8 cellular contexts compared by ENCODE assay signal in genomic region chr1:181090653-181091126, GRCh38. TPM values are rescaled to one million over a fixed set of nuclear protein-coding genes. Genes with fewer than 3 reads are reported as not detected.
DNase-seq lines count a peak whose midpoint lies in the region; ATAC-seq and TF ChIP-seq lines count a peak whose summit lies in the region.

No MANE protein-coding gene starts in this region.

- DNase-seq in CD4-positive, CD25-positive, alpha-beta regulatory T cell, result peak; percentile 16 to 82 (median 50)
- DNase-seq in M059J (ENCODE audit: low read depth) (peak; percentile 54), left colon (no peak), stomach (no peak)

- H3K4me1 Mint-ChIP-seq in CD4-positive, CD25-positive, alpha-beta regulatory T cell, result peaks cover 28 to 45% (median 37%) of the 10 kb centered on the region in 4 donors
- peaks cover 42% of the 10 kb centered on the region for H3K4me1 Mint-ChIP-seq in activated naive CD8-positive, alpha-beta T cell (ENCODE audit: low read depth)

- TF ChIP-seq EP300 in stomach (IDR thresholded peaks at IDR 0.05), result no peak

- H3K27me3 ChIP-seq in CD4-positive, CD25-positive, alpha-beta regulatory T cell (ENCODE audit: control insufficient read depth, insufficient read depth, low read length), result no peaks in the 10 kb centered on the region
- H3K27me3 ChIP-seq in stomach, result no peaks in the 10 kb centered on the region

- ATAC-seq in CD4-positive, CD25-positive, alpha-beta regulatory T cell (ENCODE audit: low read depth in 2 of 2), result no peak
- peak; percentile 53 for ATAC-seq in left colon
- ATAC-seq in GM18873 (IDR thresholded peaks at IDR 0.05; ENCODE audit: low FRiP score, unreplicated experiment), result no peak
- no peak for ATAC-seq in HG02981 (IDR thresholded peaks at IDR 0.05; ENCODE audit: unreplicated experiment)
- ATAC-seq in HG02852 (IDR thresholded peaks at IDR 0.05; ENCODE audit: unreplicated experiment), result no peak

- peaks cover 0 to 2% (median 0%) of the 10 kb centered on the region in 7 donors for H3K9me3 Mint-ChIP-seq in CD4-positive, CD25-positive, alpha-beta regulatory T cell
- H3K9me3 Mint-ChIP-seq in activated naive CD8-positive, alpha-beta T cell (ENCODE audit: low read depth), result no peaks in the 10 kb centered on the region

- peaks cover 36% of the 10 kb centered on the region for H3K4me1 ChIP-seq in CD4-positive, CD25-positive, alpha-beta regulatory T cell (ENCODE audit: control insufficient read depth, insufficient read depth, low read length, poor library complexity, severe bottlenecking)
- peaks cover 6 to 61% (median 49%) of the 10 kb centered on the region in 4 donors for H3K4me1 ChIP-seq in stomach

- H3K9me3 ChIP-seq in CD4-positive, CD25-positive, alpha-beta regulatory T cell (ENCODE audit: control insufficient read depth in 2 of 2, low read length in 2 of 2), result no peaks in the 10 kb centered on the region
- no peaks in the 10 kb centered on the region for H3K9me3 ChIP-seq in stomach

- intact Hi-C loops in left colon (cut with DNase I, micrococcal nuclease), result no loop called here
- intact Hi-C loops in stomach (cut with DNase I; ENCODE audit: low total_unique reads), result loop anchor here (5.0 kb wide), 1 partner anchor 47 kb away; no protein-coding TSS in a partner anchor

- no peak for TF ChIP-seq POLR2A in stomach (IDR thresholded peaks at IDR 0.05)

- no peaks in the 10 kb centered on the region for H3K27me3 Mint-ChIP-seq in CD4-positive, CD25-positive, alpha-beta regulatory T cell
- no peaks in the 10 kb centered on the region for H3K27me3 Mint-ChIP-seq in activated naive CD8-positive, alpha-beta T cell

- no peak for TF ChIP-seq CTCF in stomach (IDR thresholded peaks at IDR 0.05)

- peak overlapping the region; percentile 97 for H3K27ac ChIP-seq in CD4-positive, CD25-positive, alpha-beta regulatory T cell (ENCODE audit: insufficient read depth, low read length, poor library complexity, severe bottlenecking)
- H3K27ac ChIP-seq in stomach, result peak overlapping the region in 4 of 5 donors; percentile 88 to 97 (median 93)

- peaks cover 3% of the 10 kb centered on the region for H3K36me3 ChIP-seq in CD4-positive, CD25-positive, alpha-beta regulatory T cell (ENCODE audit: control insufficient read depth, insufficient read depth, low read length)
- H3K36me3 ChIP-seq in stomach, result peaks cover 0 to 6% (median 2%) of the 10 kb centered on the region in 4 donors

- H3K27ac Mint-ChIP-seq in CD4-positive, CD25-positive, alpha-beta regulatory T cell, result peak overlapping the region; percentile 89 to 96 (median 96)
- H3K27ac Mint-ChIP-seq in activated naive CD8-positive, alpha-beta T cell, result peak overlapping the region; percentile 92

- peak overlapping the region; percentile 96 for H3K4me3 ChIP-seq in CD4-positive, CD25-positive, alpha-beta regulatory T cell (ENCODE audit: low read depth, low read length)
- peak overlapping the region; percentile 69 to 94 (median 75) for H3K4me3 ChIP-seq in stomach

- H3K36me3 Mint-ChIP-seq in CD4-positive, CD25-positive, alpha-beta regulatory T cell, result peaks cover 9% of the 10 kb centered on the region
- H3K36me3 Mint-ChIP-seq in activated naive CD8-positive, alpha-beta T cell, result peaks cover 23% of the 10 kb centered on the region

- 16 to 24% (median 20%) methylated on average over 9 of the region's 9 CpGs for WGBS in stomach, 5 donors

- peak overlapping the region; percentile 91 to 100 (median 97) for H3K4me3 Mint-ChIP-seq in CD4-positive, CD25-positive, alpha-beta regulatory T cell
- peak overlapping the region; percentile 91 for H3K4me3 Mint-ChIP-seq in activated naive CD8-positive, alpha-beta T cell

RNA-seq across cellular contexts. Expression of gene IER5, which starts 2.2 kb away (rescaled TPM):
- total RNA-seq in CD4-positive, CD25-positive, alpha-beta regulatory T cell, result 81.8 TPM
- 10 to 100 TPM in 1 of 4 donors, 1 to 10 TPM in 3; 6.5 to 14.2 (median 7.7) TPM for polyA plus RNA-seq in CD4-positive, CD25-positive, alpha-beta regulatory T cell
- 25.6 and 28.0 TPM in 2 replicates for total RNA-seq in M059J (2014; rRNA removed; shearing (Covaris generic))
- total RNA-seq in left colon, result 10 to 100 TPM; 13.8 to 19.8 TPM
- 10 to 100 TPM in 3 of 5 donors, 1 to 10 TPM in 2; 1.2 to 33.3 (median 13.6) TPM for total RNA-seq in stomach
- polyA plus RNA-seq in stomach, result 10 to 100 TPM in 1 of 3 donors, 1 to 10 TPM in 2; 4.3 to 10.4 (median 6.4) TPM

RNA-seq across cellular contexts. Expression of gene MR1, which starts 56.9 kb away (rescaled TPM):
- 30.5 TPM for total RNA-seq in CD4-positive, CD25-positive, alpha-beta regulatory T cell
- polyA plus RNA-seq in CD4-positive, CD25-positive, alpha-beta regulatory T cell, result 10 to 100 TPM; 41.3 to 48.7 (median 45.2) TPM
- 42.5 and 47.5 TPM in 2 replicates for total RNA-seq in M059J (2014; rRNA removed; shearing (Covaris generic))
- total RNA-seq in left colon (1 to 10 TPM; 5.3 to 7.5 TPM), stomach (10 to 100 TPM in 4 of 5 donors, 1 to 10 TPM in 1; 3.5 to 40.8 (median 11.2) TPM)
- 1 to 10 TPM; 1.1 to 4.5 (median 2.4) TPM for polyA plus RNA-seq in stomach

Comparison
In these comparisons a context has a peak if more than half of its experiments do, and no peak if none do; other contexts are left out.
1. DNase-seq: peak in CD4-positive, CD25-positive, alpha-beta regulatory T cell (3 of 3) and M059J (single experiment); none in left colon (0 of 2) and stomach (single experiment).